Comparison of ENCODE assay signal across 13 cellular contexts in genomic region chr17:64449545-64449944, GRCh38. TPM values are rescaled to one million over a fixed set of nuclear protein-coding genes. Genes with fewer than 3 reads are reported as not detected.
DNase-seq lines count a peak whose midpoint lies in the region; ATAC-seq, FAIRE-seq and TF ChIP-seq lines count a peak whose summit lies in the region.
"Had no signal": no experiment of that assay in that cellular context is flagged by ENCODE, and none has a peak within 500 bp of the region (broad histone marks: within the 10 kb centered on the region; RNA-seq: fewer than 3 reads in every experiment).

No MANE protein-coding gene starts in this region.

- 77% methylated on average over 3 of the region's 3 CpGs for WGBS in liver
- WGBS in urinary bladder: 60% methylated on average over 3 of the region's 3 CpGs

- H3K27me3 Mint-ChIP-seq in T-helper 1 cell treated with Interleukin-12 subunit alpha and Interleukin-12 subunit beta and Interleukin-4 antibody, amounts not matched to agents 30 μg/mL and 1 μg/mL, for 36 hours (ENCODE audit: low read depth): no peaks in the 10 kb centered on the region
- no peaks in the 10 kb centered on the region for H3K27me3 Mint-ChIP-seq in astrocyte (ENCODE audit: low read depth, unreplicated experiment)

- no peaks in the 10 kb centered on the region for H3K9me3 Mint-ChIP-seq in T-helper 1 cell treated with Interleukin-12 subunit alpha and Interleukin-12 subunit beta and Interleukin-4 antibody, amounts not matched to agents 30 μg/mL and 1 μg/mL, for 36 hours
- H3K9me3 Mint-ChIP-seq in astrocyte (ENCODE audit: unreplicated experiment): no peaks in the 10 kb centered on the region

- intact Hi-C loops in dorsolateral prefrontal cortex (cut with DNase I): no loop called here

- H3K79me2 ChIP-seq in astrocyte (ENCODE audit: insufficient read depth, low read length): no peaks in the 10 kb centered on the region

- H4K20me1 ChIP-seq in astrocyte (ENCODE audit: insufficient read depth, low read length): no peaks in the 10 kb centered on the region

- H3K27me3 ChIP-seq in astrocyte (ENCODE audit: insufficient read depth, low read length): no peaks in the 10 kb centered on the region
- no peaks in the 10 kb centered on the region for H3K27me3 ChIP-seq in liver (ENCODE audit: control insufficient read depth in 4 of 4, insufficient read depth in 4 of 4, low read length in 3 of 4)
- no peaks in the 10 kb centered on the region for H3K27me3 ChIP-seq in dorsolateral prefrontal cortex

- peaks cover 3% of the 10 kb centered on the region for H3K4me1 ChIP-seq in astrocyte (ENCODE audit: insufficient read depth, low read length)
- H3K4me1 ChIP-seq in liver (ENCODE audit: control insufficient read depth in 4 of 4, insufficient read depth in 4 of 4, low read length in 3 of 4): no peaks in the 10 kb centered on the region
- H3K4me1 ChIP-seq in urinary bladder (ENCODE audit: insufficient read depth): peaks cover 5% of the 10 kb centered on the region
- H3K4me1 ChIP-seq: HAP-1 had no signal

- no peak for TF ChIP-seq RAD21 in liver (IDR thresholded peaks at IDR 0.05)

- DNase-seq in T-helper 1 cell (no peak), astrocyte (ENCODE audit: low read depth) (no peak), dorsolateral prefrontal cortex (no peak), cerebellar nuclear complex (lab: John Stamatoyannopoulos, UW) (no peak)
- DNase-seq: mesendoderm, NCI-H146, SHP77 treated with DMSO at 0.1 percent for 48 hours had no signal

- H3K9ac ChIP-seq in astrocyte (ENCODE audit: low read length): no peak overlapping the region
- H3K9ac ChIP-seq in liver (ENCODE audit: low read depth in 1 of 2, low read length in 2 of 2): no peak overlapping the region

- ATAC-seq in GM21786 (IDR thresholded peaks at IDR 0.05; ENCODE audit: unreplicated experiment): no peak

- H3K4me2 ChIP-seq in astrocyte (ENCODE audit: low read length): peak overlapping the region; percentile 78

- H3K4me3 Mint-ChIP-seq in T-helper 1 cell treated with Interleukin-12 subunit alpha and Interleukin-12 subunit beta and Interleukin-4 antibody, amounts not matched to agents 30 μg/mL and 1 μg/mL, for 36 hours: no peak overlapping the region
- H3K4me3 Mint-ChIP-seq in astrocyte (ENCODE audit: unreplicated experiment): no peak overlapping the region

- H3K4me3 ChIP-seq in astrocyte (ENCODE audit: insufficient read depth, low read depth, low read length) (no peak overlapping the region), liver (ENCODE audit: low read depth in 1 of 3, low read length in 3 of 3) (no peak overlapping the region), urinary bladder (ENCODE audit: low read depth, low read length) (no peak overlapping the region), dorsolateral prefrontal cortex (peak overlapping the region in 28 of 59 donors; percentile 0 to 45 (median 27))
- H3K4me3 ChIP-seq: HAP-1 had no signal

- H3K9me3 ChIP-seq in astrocyte (ENCODE audit: insufficient read depth, low read depth, low read length) (no peaks in the 10 kb centered on the region), liver (ENCODE audit: control insufficient read depth in 4 of 4, low read length in 3 of 4) (no peaks in the 10 kb centered on the region)
- H3K9me3 ChIP-seq: HAP-1 had no signal

- H3K36me3 ChIP-seq in astrocyte (ENCODE audit: insufficient read depth, low read length): no peaks in the 10 kb centered on the region
- no peaks in the 10 kb centered on the region for H3K36me3 ChIP-seq in liver (ENCODE audit: control insufficient read depth in 4 of 4, insufficient read depth in 3 of 4, low read depth in 1 of 4, low read length in 3 of 4)
- H3K36me3 ChIP-seq in urinary bladder (ENCODE audit: insufficient read depth): no peaks in the 10 kb centered on the region
- H3K36me3 ChIP-seq: HAP-1 had no signal

- H3K36me3 Mint-ChIP-seq in T-helper 1 cell treated with Interleukin-12 subunit alpha and Interleukin-12 subunit beta and Interleukin-4 antibody, amounts not matched to agents 30 μg/mL and 1 μg/mL, for 36 hours (ENCODE audit: low read depth): no peaks in the 10 kb centered on the region
- H3K36me3 Mint-ChIP-seq in astrocyte (ENCODE audit: low read depth, unreplicated experiment): no peaks in the 10 kb centered on the region

- H3K27ac Mint-ChIP-seq in T-helper 1 cell treated with Interleukin-12 subunit alpha and Interleukin-12 subunit beta and Interleukin-4 antibody, amounts not matched to agents 30 μg/mL and 1 μg/mL, for 36 hours: peak overlapping the region; percentile 36
- no peak overlapping the region for H3K27ac Mint-ChIP-seq in astrocyte (ENCODE audit: unreplicated experiment)

- TF ChIP-seq CTCF in astrocyte (IDR thresholded peaks at IDR 0.05; ENCODE audit: insufficient read depth, low read depth, low read length) (no peak), liver (IDR thresholded peaks at IDR 0.05; ENCODE audit: low read depth, low read length, missing input control) (no peak), dorsolateral prefrontal cortex (IDR thresholded peaks at IDR 0.05 in 54 of 56, conservative IDR thresholded peaks at IDR 0.05 in 2 of 56; ENCODE audit: low read depth in 1 of 56, partially characterized antibody in 56 of 56) (no peak)

- no peak overlapping the region for H2AFZ ChIP-seq in astrocyte (ENCODE audit: low read depth, low read length)

- no peak for FAIRE-seq in astrocyte (lab: Jason Lieb, UNC)

- H3K27ac ChIP-seq in astrocyte (ENCODE audit: low read depth, low read length) (no peak overlapping the region), liver (ENCODE audit: low read depth in 1 of 2, low read length in 2 of 2) (peak overlapping the region; percentile 20 to 54), urinary bladder (ENCODE audit: low read depth) (peak overlapping the region; percentile 38), dorsolateral prefrontal cortex (peak overlapping the region in 23 of 59 donors; percentile 3 to 73 (median 38))

- peaks cover 20% of the 10 kb centered on the region for H3K4me1 Mint-ChIP-seq in T-helper 1 cell treated with Interleukin-12 subunit alpha and Interleukin-12 subunit beta and Interleukin-4 antibody, amounts not matched to agents 30 μg/mL and 1 μg/mL, for 36 hours (ENCODE audit: low read depth)
- peaks cover 6% of the 10 kb centered on the region for H3K4me1 Mint-ChIP-seq in astrocyte (ENCODE audit: low read depth, unreplicated experiment)

TF ChIP-seq in liver, 16 proteins besides CTCF, POLR2A, EP300 and RAD21:
- no peak for TF ChIP-seq GABPA (IDR thresholded peaks at IDR 0.05 in 1 of 2, conservative IDR thresholded peaks at IDR 0.05 in 1 of 2)
- TF ChIP-seq ZBTB33 (IDR thresholded peaks at IDR 0.05): no peak
- no peak for TF ChIP-seq NR2F2 (IDR thresholded peaks at IDR 0.05)
- TF ChIP-seq FOXA1 (IDR thresholded peaks at IDR 0.05): no peak
- TF ChIP-seq RXRA (IDR thresholded peaks at IDR 0.05): no peak
- TF ChIP-seq SP1 (IDR thresholded peaks at IDR 0.05): no peak
- no peak for TF ChIP-seq HNF4A (conservative IDR thresholded peaks at IDR 0.05)
TF ChIP-seq in liver: peak in this region for 0.

RNA-seq across cellular contexts. Expression of gene MILR1, which starts 0.6 kb away (rescaled TPM):
- 0.91 and 1.9 TPM in 2 replicates for total RNA-seq in astrocyte
- 1 to 10 TPM; 2.5 to 3.8 TPM for total RNA-seq in liver
- polyA plus RNA-seq in liver: 1 to 10 TPM; 1.2 to 1.4 TPM
- total RNA-seq in urinary bladder: 5.7 TPM
- polyA plus RNA-seq in urinary bladder: 2.9 TPM
- total RNA-seq in dorsolateral prefrontal cortex: 10 to 100 TPM in 9 of 120 experiments, 1 to 10 TPM in 111; 1.1 to 16.6 (median 4.9) TPM

RNA-seq across cellular contexts. Expression of gene POLG2, which starts 47.3 kb away (rescaled TPM):
- total RNA-seq in astrocyte (13.7 and 16.2 TPM in 2 replicates), liver (1 to 10 TPM; 8.0 TPM), urinary bladder (18.4 TPM), dorsolateral prefrontal cortex (10 to 100 TPM in 105 of 120 experiments, 1 to 10 TPM in 15; 5.9 to 25.5 (median 12.7) TPM)
- polyA plus RNA-seq in liver (1 to 10 TPM; 3.0 to 5.1 TPM), urinary bladder (7.1 TPM)

RNA-seq across cellular contexts. Expression of gene DDX5, which starts 56.5 kb away (rescaled TPM):
- total RNA-seq in astrocyte (549 and 555 TPM in 2 replicates), liver (100 to 1,000 TPM; 165 to 357 TPM), urinary bladder (386 TPM), dorsolateral prefrontal cortex (100 to 1,000 TPM; 557 to 873 (median 694) TPM)
- polyA plus RNA-seq in liver (100 to 1,000 TPM; 249 to 329 TPM), urinary bladder (704 TPM)

RNA-seq across cellular contexts. Expression of gene CEP95, which starts 57.2 kb away (rescaled TPM):
- total RNA-seq in astrocyte: 29.7 and 35.2 TPM in 2 replicates
- total RNA-seq in liver: 10 to 100 TPM; 13.9 to 23.3 TPM
- polyA plus RNA-seq in liver: 1 to 10 TPM; 5.3 to 8.1 TPM
- total RNA-seq in urinary bladder: 105 TPM
- 26.7 TPM for polyA plus RNA-seq in urinary bladder
- 10 to 100 TPM; 38.9 to 94.4 (median 62.9) TPM for total RNA-seq in dorsolateral prefrontal cortex

RNA-seq across cellular contexts. Expression of gene PECAM1, which starts 58.9 kb away (rescaled TPM):
- total RNA-seq in astrocyte: 0.02 and 0.05 TPM in 2 replicates
- total RNA-seq in liver: 10 to 100 TPM; 15.5 to 18.3 TPM
- polyA plus RNA-seq in liver: 10 to 100 TPM in 1 of 2 donors, 1 to 10 TPM in 1; 9.4 to 13.0 TPM
- total RNA-seq in urinary bladder: 56.9 TPM
- 154 TPM for polyA plus RNA-seq in urinary bladder
- 100 to 1,000 TPM in 3 of 120 experiments, 10 to 100 TPM in 117; 22.1 to 136 (median 49.2) TPM for total RNA-seq in dorsolateral prefrontal cortex
- total RNA-seq: A172 had no signal
